10 cellular contexts compared by ENCODE assay signal in the genomic region with DNA sequence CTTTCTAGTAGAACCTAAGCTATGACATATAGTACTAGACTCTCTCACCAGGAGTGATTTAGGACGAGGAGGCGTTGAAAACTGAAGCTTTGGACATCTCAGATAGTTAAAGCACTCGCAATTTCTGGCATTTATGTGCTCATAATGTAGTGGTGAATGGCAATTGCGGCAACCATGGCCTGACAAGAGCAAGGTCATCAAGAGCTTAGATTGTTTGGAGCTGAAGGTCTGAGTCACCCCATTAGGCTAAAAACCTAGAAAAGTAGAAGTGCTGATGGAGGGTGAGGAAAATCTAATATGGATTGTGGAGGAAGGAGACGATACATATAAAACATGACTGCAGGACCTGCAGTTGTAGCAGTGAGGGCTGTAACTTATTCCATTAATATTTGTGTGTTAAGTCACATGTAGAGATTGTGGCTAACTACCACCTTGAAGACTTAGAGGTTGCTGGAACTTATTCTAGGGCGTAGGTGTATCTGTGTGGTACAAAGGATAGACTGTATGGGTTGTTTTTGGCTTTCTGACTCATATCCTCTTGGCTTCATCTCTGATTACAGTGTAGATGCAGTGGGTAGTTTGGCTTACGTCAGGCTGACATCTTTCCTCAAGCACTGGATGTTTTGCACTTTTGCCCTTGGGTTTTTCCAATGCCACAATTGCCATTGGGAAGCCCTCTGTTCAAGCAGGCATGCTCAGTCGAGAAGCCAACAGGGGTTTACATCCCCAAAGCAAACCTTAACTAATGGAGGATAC.
DNase-seq lines count a peak whose midpoint lies in the region; ATAC-seq and TF ChIP-seq lines count a peak whose summit lies in the region.
"Had no signal": no experiment of that assay in that cellular context is flagged by ENCODE, and none has a peak within 500 bp of the region (broad histone marks: within the 10 kb centered on the region; RNA-seq: fewer than 3 reads in every experiment).

No MANE protein-coding gene starts in this region.

- H3K9me3 Mint-ChIP-seq in T-helper 2 cell treated with Interferon-gamma antibody and Interleukin-4, amounts not matched to agents 5 μg/mL and 100 μg/mL, for 36 hours: no peaks in the 10 kb centered on the region
- H3K9me3 Mint-ChIP-seq: memory B cell had no signal

- no peaks in the 10 kb centered on the region for H3K36me3 Mint-ChIP-seq in T-helper 2 cell treated with Interferon-gamma antibody and Interleukin-4, amounts not matched to agents 5 μg/mL and 100 μg/mL, for 36 hours (ENCODE audit: low read depth)
- H3K36me3 Mint-ChIP-seq: memory B cell had no signal

- H3K27ac Mint-ChIP-seq in T-helper 2 cell treated with Interferon-gamma antibody and Interleukin-4, amounts not matched to agents 5 μg/mL and 100 μg/mL, for 36 hours: no peak overlapping the region
- H3K27ac Mint-ChIP-seq: memory B cell had no signal

- H3K4me1 Mint-ChIP-seq in T-helper 2 cell treated with Interferon-gamma antibody and Interleukin-4, amounts not matched to agents 5 μg/mL and 100 μg/mL, for 36 hours (ENCODE audit: low read depth): peaks cover 20% of the 10 kb centered on the region
- H3K4me1 Mint-ChIP-seq: memory B cell had no signal

- peak; percentile 15 for DNase-seq in activated CD4-positive, alpha-beta T cell treated with anti-CD3 and anti-CD28 coated beads for 48 hours
- no peak for DNase-seq in activated CD4-positive, alpha-beta T cell treated with anti-CD3 and anti-CD28 coated beads for 4 hours
- DNase-seq in T-helper 2 cell treated with Interferon-gamma antibody and Interleukin-4, amounts not matched to agents 5 μg/mL and 100 μg/mL, for 36 hours (ENCODE audit: low spot score): peak; percentile 54
- DNase-seq in fibroblast of mammary gland (ENCODE audit: low read depth) (peak; percentile 99), GM10248 (ENCODE audit: extremely low spot score) (no peak), left lobe of liver (ENCODE audit: low spot score) (no peak)
- peak in 2 of 3 experiments; percentile 2 to 10 for DNase-seq in stimulated activated CD4-positive, alpha-beta T cell treated with anti-CD3 and anti-CD28 coated beads, TNF-alpha, amount 100 ng/mL, for 24 hours (ENCODE audit: low read depth in 3 of 3)
- no peak for DNase-seq in stimulated activated naive CD4-positive, alpha-beta T cell (lab: John Stamatoyannopoulos, UW)
- DNase-seq: ACHN had no signal

- POLR2A ChIA-PET in GM10248 (lab: Yijun Ruan, JAX): no interaction called here

- peaks cover 47% of the 10 kb centered on the region for H3K27me3 Mint-ChIP-seq in T-helper 2 cell treated with Interferon-gamma antibody and Interleukin-4, amounts not matched to agents 5 μg/mL and 100 μg/mL, for 36 hours (ENCODE audit: low read depth)
- H3K27me3 Mint-ChIP-seq: memory B cell had no signal

- CTCF ChIA-PET in GM10248 (lab: Yijun Ruan, JAX): interaction anchor here (1.3 kb wide), 1 partner anchor 340 kb away, joined by 3 read pairs; no protein-coding TSS in a partner anchor

- no peak overlapping the region for H3K4me3 ChIP-seq in fibroblast of mammary gland (ENCODE audit: control insufficient read depth, low read depth, low read length)

- no peak for ATAC-seq in left lobe of liver

- TF ChIP-seq CTCF in fibroblast of mammary gland (conservative IDR thresholded peaks at IDR 0.05; ENCODE audit: control insufficient read depth, insufficient read depth, low read depth, low read length) (no peak), GM10248 (IDR thresholded peaks at IDR 0.05; ENCODE audit: control extremely low read depth, extremely low read depth, low read depth, missing control alignments) (no peak)

- no peak overlapping the region for H3K4me3 Mint-ChIP-seq in T-helper 2 cell treated with Interferon-gamma antibody and Interleukin-4, amounts not matched to agents 5 μg/mL and 100 μg/mL, for 36 hours
- H3K4me3 Mint-ChIP-seq: memory B cell had no signal

Comparison
In these comparisons a context has a peak if more than half of its experiments do, and no peak if none do; other contexts are left out.
1. DNase-seq: peak in activated CD4-positive, alpha-beta T cell treated with anti-CD3 and anti-CD28 coated beads for 48 hours (single experiment), T-helper 2 cell treated with Interferon-gamma antibody and Interleukin-4, amounts not matched to agents 5 μg/mL and 100 μg/mL, for 36 hours (single experiment), fibroblast of mammary gland (single experiment) and stimulated activated CD4-positive, alpha-beta T cell treated with anti-CD3 and anti-CD28 coated beads, TNF-alpha, amount 100 ng/mL, for 24 hours (2 of 3); none in activated CD4-positive, alpha-beta T cell treated with anti-CD3 and anti-CD28 coated beads for 4 hours (0 of 2), stimulated activated naive CD4-positive, alpha-beta T cell (0 of 6), GM10248 (single experiment) and left lobe of liver (single experiment).